19 cellular contexts compared by ENCODE assay signal in genomic region chr6:127997472-127998164, GRCh38.
DNase-seq lines count a peak whose midpoint lies in the region; ATAC-seq and TF ChIP-seq lines count a peak whose summit lies in the region.
"Had no signal": no experiment of that assay in that cellular context is flagged by ENCODE, and none has a peak within 500 bp of the region (broad histone marks: within the 10 kb centered on the region; RNA-seq: fewer than 3 reads in every experiment).

No MANE protein-coding gene starts in this region.

- POLR2A ChIA-PET in activated CD8-positive, alpha-beta T cell treated with anti-CD3 and anti-CD28 coated beads, Interleukin-2, amount 10 ng/mL, durations not matched to agents 7 days and 5 days (lab: Charles Lee) = interaction anchor here (0.7 kb wide), 1 partner anchor 97 kb away, joined by 3 read pairs; the partner anchor contains the start of gene THEMIS
- POLR2A ChIA-PET in naive thymus-derived CD8-positive, alpha-beta T cell (lab: Charles Lee) = interaction anchor here (0.6 to 4.8 kb wide), 5 partner anchors 17 to 79 kb away, joined by 3 to 37 read pairs (median 7); no protein-coding TSS in a partner anchor

- H3K9me3 Mint-ChIP-seq in activated CD8-positive, alpha-beta memory T cell treated with anti-CD3 and anti-CD28 coated beads, Interleukin-2, amount 10 ng/mL, durations not matched to agents 7 days and 5 days (ENCODE audit: low read depth) = no peaks in the 10 kb centered on the region
- H3K9me3 Mint-ChIP-seq in Calu3 (ENCODE audit: low read depth, unreplicated experiment) = no peaks in the 10 kb centered on the region
- H3K9me3 Mint-ChIP-seq in activated CD8-positive, alpha-beta T cell treated with anti-CD3 and anti-CD28 coated beads, Interleukin-2, amount 10 ng/mL, durations not matched to agents 7 days and 5 days (ENCODE audit: insufficient read depth) = peaks cover 5% of the 10 kb centered on the region
- no peaks in the 10 kb centered on the region for H3K9me3 Mint-ChIP-seq in naive thymus-derived CD8-positive, alpha-beta T cell
- H3K9me3 Mint-ChIP-seq: CD4-positive, alpha-beta memory T cell; IgD-negative memory B cell had no signal

- intact Hi-C loops in Calu3 (cut with micrococcal nuclease; ENCODE audit: unreplicated experiment) = loop anchor here (10.0 kb wide), 1 partner anchor 327 kb away; no protein-coding TSS in a partner anchor

- no TSS peak for BruUV-seq in Calu3 (replicated peaks; lab: Mats Ljungman, UMichigan)

- H3K4me3 Mint-ChIP-seq in activated CD8-positive, alpha-beta memory T cell treated with anti-CD3 and anti-CD28 coated beads, Interleukin-2, amount 10 ng/mL, durations not matched to agents 7 days and 5 days = peak overlapping the region; percentile 46
- H3K4me3 Mint-ChIP-seq in Calu3 (ENCODE audit: low read depth, unreplicated experiment) = no peak overlapping the region
- peak overlapping the region; percentile 70 for H3K4me3 Mint-ChIP-seq in activated CD8-positive, alpha-beta T cell treated with anti-CD3 and anti-CD28 coated beads, Interleukin-2, amount 10 ng/mL, durations not matched to agents 7 days and 5 days
- H3K4me3 Mint-ChIP-seq in naive thymus-derived CD8-positive, alpha-beta T cell = peak overlapping the region; percentile 59 to 90 (median 84)
- H3K4me3 Mint-ChIP-seq: CD4-positive, alpha-beta memory T cell; IgD-negative memory B cell had no signal

- CTCF ChIA-PET in activated CD8-positive, alpha-beta memory T cell treated with anti-CD3 and anti-CD28 coated beads, Interleukin-2, amount 10 ng/mL, durations not matched to agents 7 days and 5 days (lab: Charles Lee) = no interaction called here
- CTCF ChIA-PET in Calu3 (lab: Charles Lee) = no interaction called here
- CTCF ChIA-PET in activated CD8-positive, alpha-beta T cell treated with anti-CD3 and anti-CD28 coated beads, Interleukin-2, amount 10 ng/mL, durations not matched to agents 7 days and 5 days (lab: Charles Lee) = interaction anchor here (0.5 kb wide), 1 partner anchor 90 kb away, joined by 3 read pairs; no protein-coding TSS in a partner anchor

- peaks cover 8% of the 10 kb centered on the region for H3K36me3 Mint-ChIP-seq in activated CD8-positive, alpha-beta memory T cell treated with anti-CD3 and anti-CD28 coated beads, Interleukin-2, amount 10 ng/mL, durations not matched to agents 7 days and 5 days
- peaks cover 8% of the 10 kb centered on the region for H3K36me3 Mint-ChIP-seq in Calu3 (ENCODE audit: insufficient read depth, unreplicated experiment)
- peaks cover 16% of the 10 kb centered on the region for H3K36me3 Mint-ChIP-seq in activated CD8-positive, alpha-beta T cell treated with anti-CD3 and anti-CD28 coated beads, Interleukin-2, amount 10 ng/mL, durations not matched to agents 7 days and 5 days (ENCODE audit: low read depth)
- no peaks in the 10 kb centered on the region for H3K36me3 Mint-ChIP-seq in naive thymus-derived CD8-positive, alpha-beta T cell
- H3K36me3 Mint-ChIP-seq: CD4-positive, alpha-beta memory T cell had no signal

- no peak for DNase-seq in activated CD8-positive, alpha-beta memory T cell treated with anti-CD3 and anti-CD28 coated beads, Interleukin-2, amount 10 ng/mL, durations not matched to agents 7 days and 5 days
- DNase-seq in activated CD8-positive, alpha-beta memory T cell treated with anti-CD3 and anti-CD28 coated beads, Interleukin-2, amount 50 U/mL, for 4 hours = no peak
- DNase-seq in Calu3 = no peak
- no peak for DNase-seq in activated CD8-positive, alpha-beta T cell treated with anti-CD3 and anti-CD28 coated beads, Interleukin-2, amount 10 ng/mL, durations not matched to agents 7 days and 5 days
- peak in 7 of 10 donors; percentile 16 to 76 (median 54) for DNase-seq in naive thymus-derived CD8-positive, alpha-beta T cell
- no peak for DNase-seq in T1000 (lab: John Stamatoyannopoulos, UW)
- DNase-seq in amygdala (lab: John Stamatoyannopoulos, UW) = no peak
- DNase-seq in NCI-H128 (lab: John Stamatoyannopoulos, UW; ENCODE audit: unreplicated experiment) = no peak
- DNase-seq: 8988T; BE2C; CD4-positive, alpha-beta memory T cell; DMS79 treated with DMSO at 0.1 percent for 48 hours; MV-4-11; NCI-H1417 treated with DMSO at 0.1 percent for 48 hours; NCI-H2029; NCI-H510A treated with DMSO at 0.1 percent for 48 hours; PC-9; SJCRH30 had no signal

- TF ChIP-seq CTCF in Calu3 (IDR thresholded peaks at IDR 0.05; ENCODE audit: unreplicated experiment) = no peak

- H3K4me1 Mint-ChIP-seq in activated CD8-positive, alpha-beta memory T cell treated with anti-CD3 and anti-CD28 coated beads, Interleukin-2, amount 10 ng/mL, durations not matched to agents 7 days and 5 days = peaks cover 50% of the 10 kb centered on the region
- H3K4me1 Mint-ChIP-seq in Calu3 (ENCODE audit: low read depth, unreplicated experiment) = no peaks in the 10 kb centered on the region
- peaks cover 56% of the 10 kb centered on the region for H3K4me1 Mint-ChIP-seq in activated CD8-positive, alpha-beta T cell treated with anti-CD3 and anti-CD28 coated beads, Interleukin-2, amount 10 ng/mL, durations not matched to agents 7 days and 5 days (ENCODE audit: low read depth)
- H3K4me1 Mint-ChIP-seq in naive thymus-derived CD8-positive, alpha-beta T cell = peaks cover 29 to 69% (median 64%) of the 10 kb centered on the region in 4 donors
- H3K4me1 Mint-ChIP-seq: IgD-negative memory B cell had no signal

- H3K27me3 Mint-ChIP-seq in activated CD8-positive, alpha-beta memory T cell treated with anti-CD3 and anti-CD28 coated beads, Interleukin-2, amount 10 ng/mL, durations not matched to agents 7 days and 5 days = no peaks in the 10 kb centered on the region
- H3K27me3 Mint-ChIP-seq in Calu3 (ENCODE audit: unreplicated experiment) = no peaks in the 10 kb centered on the region
- H3K27me3 Mint-ChIP-seq in activated CD8-positive, alpha-beta T cell treated with anti-CD3 and anti-CD28 coated beads, Interleukin-2, amount 10 ng/mL, durations not matched to agents 7 days and 5 days (ENCODE audit: low read depth) = no peaks in the 10 kb centered on the region
- H3K27me3 Mint-ChIP-seq in naive thymus-derived CD8-positive, alpha-beta T cell = no peaks in the 10 kb centered on the region
- H3K27me3 Mint-ChIP-seq: CD4-positive, alpha-beta memory T cell; IgD-negative memory B cell had no signal

- peak overlapping the region; percentile 67 for H3K27ac Mint-ChIP-seq in activated CD8-positive, alpha-beta memory T cell treated with anti-CD3 and anti-CD28 coated beads, Interleukin-2, amount 10 ng/mL, durations not matched to agents 7 days and 5 days
- peak overlapping the region; percentile 30 for H3K27ac Mint-ChIP-seq in Calu3 (ENCODE audit: unreplicated experiment)
- H3K27ac Mint-ChIP-seq in activated CD8-positive, alpha-beta T cell treated with anti-CD3 and anti-CD28 coated beads, Interleukin-2, amount 10 ng/mL, durations not matched to agents 7 days and 5 days = peak overlapping the region; percentile 86
- H3K27ac Mint-ChIP-seq in naive thymus-derived CD8-positive, alpha-beta T cell = peak overlapping the region; percentile 83 to 98 (median 94)
- H3K27ac Mint-ChIP-seq: CD4-positive, alpha-beta memory T cell; IgD-negative memory B cell had no signal

- ATAC-seq in activated CD8-positive, alpha-beta memory T cell treated with anti-CD3 and anti-CD28 coated beads, Interleukin-2, amount 10 ng/mL, durations not matched to agents 7 days and 5 days = no peak
- no peak for ATAC-seq in activated CD8-positive, alpha-beta T cell treated with anti-CD3 and anti-CD28 coated beads, Interleukin-2, amount 10 ng/mL, durations not matched to agents 7 days and 5 days
- peak; percentile 77 to 90 for ATAC-seq in naive thymus-derived CD8-positive, alpha-beta T cell

Comparison
In these comparisons a context has a peak if more than half of its experiments do, and no peak if none do; other contexts are left out.
1. ATAC-seq: peak in naive thymus-derived CD8-positive, alpha-beta T cell (2 of 2); none in activated CD8-positive, alpha-beta memory T cell treated with anti-CD3 and anti-CD28 coated beads, Interleukin-2, amount 10 ng/mL, durations not matched to agents 7 days and 5 days (single experiment) and activated CD8-positive, alpha-beta T cell treated with anti-CD3 and anti-CD28 coated beads, Interleukin-2, amount 10 ng/mL, durations not matched to agents 7 days and 5 days (single experiment).
2. DNase-seq: peak in naive thymus-derived CD8-positive, alpha-beta T cell (7 of 10); none in activated CD8-positive, alpha-beta memory T cell treated with anti-CD3 and anti-CD28 coated beads, Interleukin-2, amount 10 ng/mL, durations not matched to agents 7 days and 5 days (single experiment), activated CD8-positive, alpha-beta memory T cell treated with anti-CD3 and anti-CD28 coated beads, Interleukin-2, amount 50 U/mL, for 4 hours (single experiment), Calu3 (single experiment), activated CD8-positive, alpha-beta T cell treated with anti-CD3 and anti-CD28 coated beads, Interleukin-2, amount 10 ng/mL, durations not matched to agents 7 days and 5 days (single experiment), T1000 (single experiment), amygdala (0 of 56) and NCI-H128 (single experiment).
3. H3K27ac Mint-ChIP-seq: peak in every context shown above with its lines; median percentile 94 in naive thymus-derived CD8-positive, alpha-beta T cell; 86 in activated CD8-positive, alpha-beta T cell treated with anti-CD3 and anti-CD28 coated beads, Interleukin-2, amount 10 ng/mL, durations not matched to agents 7 days and 5 days; 67 in activated CD8-positive, alpha-beta memory T cell treated with anti-CD3 and anti-CD28 coated beads, Interleukin-2, amount 10 ng/mL, durations not matched to agents 7 days and 5 days; 30 in Calu3.